In genomic region chr17:49344914-49345313, GRCh38 we compare ENCODE assay signal across 1 cellular context.
TF ChIP-seq lines count a peak whose summit lies in the region.

No MANE protein-coding gene starts in this region.

TF ChIP-seq in K562, 482 proteins besides CTCF, POLR2A, EP300 and RAD21:
- TF ChIP-seq CEBPB (tag; IDR thresholded peaks at IDR 0.05) (peak; percentile 14; the same call in 1 of the 2 replicates), PTBP1 (IDR thresholded peaks at IDR 0.05; ENCODE audit: low read depth, low read length) (no peak), E2F4 (CRISPR knock-in tag; IDR thresholded peaks at IDR 0.05; ENCODE audit: low read depth) (no peak)
TF ChIP-seq in K562: peak in this region for 1.
